In genomic region chr1:51612349-51612982, GRCh38 we compare ENCODE assay signal across 19 cellular contexts. TPM values are rescaled to one million over a fixed set of nuclear protein-coding genes. Genes with fewer than 3 reads are reported as not detected.
DNase-seq lines count a peak whose midpoint lies in the region; ATAC-seq, FAIRE-seq and TF ChIP-seq lines count a peak whose summit lies in the region.
"Had no signal": no experiment of that assay in that cellular context is flagged by ENCODE, and none has a peak within 500 bp of the region (broad histone marks: within the 10 kb centered on the region; RNA-seq: fewer than 3 reads in every experiment).

No MANE protein-coding gene starts in this region.

- TF ChIP-seq RAD21 in A549 (conservative IDR thresholded peaks at IDR 0.05 in 1 of 2, IDR thresholded peaks at IDR 0.05 in 1 of 2) (no peak), HCT116 (IDR thresholded peaks at IDR 0.05; ENCODE audit: low read depth) (no peak)

- H2AFZ ChIP-seq in HCT116 (ENCODE audit: low read depth, low read length, poor library complexity, severe bottlenecking): peak overlapping the region; percentile 34
- H2AFZ ChIP-seq: GM23338 had no signal

- H3K79me1 ChIP-seq in mesendoderm (ENCODE audit: low read length): peaks cover under 1% of the 10 kb centered on the region

- H3K4me1 ChIP-seq in A549 (peaks cover 17% of the 10 kb centered on the region; the same call in 2 of the 3 replicates), HCT116 (ENCODE audit: control insufficient read depth in 1 of 2, insufficient read depth in 2 of 2, low read length in 2 of 2) (peaks cover 3 to 9% of the 10 kb centered on the region in 2 experiments; a peak in 3 of 4 replicates), mesendoderm (ENCODE audit: control insufficient read depth, low read depth, low read length) (no peaks in the 10 kb centered on the region)

- no peak overlapping the region for H3K18ac ChIP-seq in mesendoderm (ENCODE audit: low read length)

- intact Hi-C loops in HCT116 (cut with micrococcal nuclease): no loop called here

- no peak overlapping the region for H3K4ac ChIP-seq in mesendoderm (ENCODE audit: low read depth, low read length)

- CTCF ChIA-PET in A549 (lab: Yijun Ruan, JAX): interaction anchor here (0.6 to 1.1 kb wide), 3 partner anchors 16 to 933 kb away, joined by 3 to 4 read pairs (median 4); no protein-coding TSS in a partner anchor
- CTCF ChIA-PET in HCT116 (lab: Charles Lee): no interaction called here

- no peaks in the 10 kb centered on the region for H3K27me3 Mint-ChIP-seq in chondrocyte (ENCODE audit: low read depth)

- H2BK5ac ChIP-seq in mesendoderm (ENCODE audit: low read length): no peak overlapping the region

- no peaks in the 10 kb centered on the region for H3K9me2 ChIP-seq in HCT116 (ENCODE audit: insufficient read depth)

- no peaks in the 10 kb centered on the region for H3K27me3 ChIP-seq in HCT116 (ENCODE audit: insufficient read depth, low read length)
- H3K27me3 ChIP-seq in mesendoderm (ENCODE audit: insufficient read depth, low read length, poor library complexity): no peaks in the 10 kb centered on the region
- H3K27me3 ChIP-seq: upper lobe of left lung had no signal

- BruUV-seq in HCT116 (replicated peaks; lab: Mats Ljungman, UMichigan): no TSS peak

- H2AK5ac ChIP-seq in mesendoderm (ENCODE audit: low read length): no peak overlapping the region

- no peaks in the 10 kb centered on the region for H4K20me1 ChIP-seq in HCT116 (ENCODE audit: insufficient read depth)

- H4K8ac ChIP-seq in mesendoderm (ENCODE audit: low read depth, low read length): no peak overlapping the region

- POLR2A ChIA-PET in A549 (lab: Yijun Ruan, JAX) (no interaction called here), HCT116 (lab: Charles Lee) (no interaction called here)

- peak overlapping the region; percentile 60 for H2BK15ac ChIP-seq in mesendoderm (replicated peaks; ENCODE audit: low read depth)

- no peak overlapping the region for H2BK120ac ChIP-seq in mesendoderm (ENCODE audit: low read depth, low read length)

- H3K36me3 Mint-ChIP-seq in chondrocyte (ENCODE audit: low read depth): peaks cover 2% of the 10 kb centered on the region
- H3K36me3 Mint-ChIP-seq: natural killer cell treated with Interleukin-12 subunit alpha and Interleukin-12 subunit beta and Interleukin-15 and Interleukin-18, amount 100 ng/mL, for 72 hours had no signal

- FAIRE-seq in A549 (lab: Jason Lieb, UNC): no peak
- FAIRE-seq: GM12878 had no signal

- no peak for TF ChIP-seq EP300 in A549 (IDR thresholded peaks at IDR 0.05)

- H3K9ac ChIP-seq in HCT116 (ENCODE audit: low read length) (no peak overlapping the region), mesendoderm (ENCODE audit: low read length) (no peak overlapping the region)

- no peaks in the 10 kb centered on the region for H3K9me3 ChIP-seq in A549
- H3K9me3 ChIP-seq in HCT116 (ENCODE audit: control insufficient read depth in 1 of 2, insufficient read depth in 1 of 2, low read depth in 1 of 2, low read length in 2 of 2): no peaks in the 10 kb centered on the region
- H3K9me3 ChIP-seq: upper lobe of left lung had no signal

- 32% methylated on average over 5 of the region's 5 CpGs for WGBS in A549 (ENCODE audit: missing lambda C conversion rate)
- no CpG with 5 or more reads among the region's 5 CpGs for WGBS in mesendoderm (ENCODE audit: extremely low coverage, insufficient coverage, low lambda C conversion rate)

- H3K4me2 ChIP-seq in A549 (peak overlapping the region; percentile 11; the same call in 1 of the 3 replicates), HCT116 (ENCODE audit: low read length) (no peak overlapping the region), mesendoderm (ENCODE audit: low read length) (no peak overlapping the region)
- H3K4me2 ChIP-seq: GM23338 had no signal

- H4K5ac ChIP-seq in mesendoderm (ENCODE audit: low read length): no peak overlapping the region

- no peak for TF ChIP-seq CTCF in A549 (IDR thresholded peaks at IDR 0.05)
- TF ChIP-seq CTCF in HCT116 (IDR thresholded peaks at IDR 0.05 in 2 of 3, conservative IDR thresholded peaks at IDR 0.05 in 1 of 3; ENCODE audit: borderline replicate concordance in 1 of 3, insufficient read depth in 1 of 3, low read depth in 2 of 3, low read length in 2 of 3): no peak
- no peak for TF ChIP-seq CTCF in chondrocyte (IDR thresholded peaks at IDR 0.05)

- H3K56ac ChIP-seq in mesendoderm (ENCODE audit: low read length): no peak overlapping the region

- H3K36me3 ChIP-seq in HCT116 (ENCODE audit: control insufficient read depth in 1 of 2, insufficient read depth in 2 of 2, low read length in 2 of 2) (no peaks in the 10 kb centered on the region), mesendoderm (ENCODE audit: control insufficient read depth, insufficient read depth, low read length) (no peaks in the 10 kb centered on the region)
- H3K36me3 ChIP-seq: upper lobe of left lung had no signal

- ATAC-seq in A549: no peak
- no peak for ATAC-seq in HCT116
- ATAC-seq in HG02763 (IDR thresholded peaks at IDR 0.05; ENCODE audit: unreplicated experiment): no peak
- ATAC-seq: GM12878; GM23338; natural killer cell treated with Interleukin-12 subunit alpha and Interleukin-12 subunit beta and Interleukin-15 and Interleukin-18, amount 100 ng/mL, for 72 hours; PC-3 had no signal

- no peak for TF ChIP-seq POLR2A in A549 (IDR thresholded peaks at IDR 0.05; ENCODE audit: low read length)
- no peak for TF ChIP-seq POLR2A in HCT116 (IDR thresholded peaks at IDR 0.05; ENCODE audit: borderline replicate concordance, extremely low read depth, insufficient read depth, insufficient read length)

- H3K4me3 ChIP-seq in A549 (no peak overlapping the region), HCT116 (replicated peaks in 1 of 2; ENCODE audit: low read depth in 1 of 2, low read length in 2 of 2) (no peak overlapping the region), mesendoderm (ENCODE audit: low read length) (no peak overlapping the region)
- H3K4me3 ChIP-seq: GM12878, GM23338, upper lobe of left lung had no signal

- H3K27ac ChIP-seq in A549 (no peak overlapping the region), HCT116 (ENCODE audit: low read depth, low read length) (no peak overlapping the region), mesendoderm (ENCODE audit: low read depth, low read length) (no peak overlapping the region)
- H3K27ac ChIP-seq: upper lobe of left lung had no signal

- DNase-seq in A549 (ENCODE audit: low read depth in 1 of 2, low spot score in 1 of 2): no peak
- DNase-seq in HCT116 (ENCODE audit: low read depth, low spot score): no peak
- DNase-seq in chondrocyte (ENCODE audit: low spot score): no peak
- DNase-seq in mesendoderm: no peak
- no peak for DNase-seq in stimulated activated CD4-positive, alpha-beta T cell treated with anti-CD3 and anti-CD28 coated beads, Interleukin-4, amount 100 ng/mL, for 1 hour
- DNase-seq in activated effector memory CD4-positive, alpha-beta T cell treated with anti-CD3 and anti-CD28 coated beads, Interleukin-2, amount 50 U/mL, for 16 hours: no peak
- DNase-seq in HuH-7.5 (ENCODE audit: low spot score): no peak
- DNase-seq: amygdala, Kasumi-1, NCI-H1436, NCI-H82, PC-3, posterior cingulate gyrus, upper lobe of left lung had no signal

- RAD21 ChIA-PET in HCT116 (lab: Charles Lee; ENCODE audit: low non-redundant PET in 1 of 2, low total read pairs in 2 of 2, uncharacterized antibody in 2 of 2, unreplicated experiment in 2 of 2): no interaction called here

- no peak overlapping the region for H3K23ac ChIP-seq in mesendoderm (ENCODE audit: low read length)

- H3K4me3 Mint-ChIP-seq in chondrocyte (ENCODE audit: unreplicated experiment): peak overlapping the region; percentile 5
- H3K4me3 Mint-ChIP-seq: GM23338; natural killer cell treated with Interleukin-12 subunit alpha and Interleukin-12 subunit beta and Interleukin-15 and Interleukin-18, amount 100 ng/mL, for 72 hours; stimulated activated naive CD8-positive, alpha-beta T cell treated with anti-CD3 and anti-CD28 coated beads, Interleukin-15, Interleukin-2, amounts not matched to agents 100 ng/mL and 50 ng/mL, for 24 hours had no signal

- peaks cover 34% of the 10 kb centered on the region for H3K4me1 Mint-ChIP-seq in chondrocyte (ENCODE audit: low read depth)
- H3K4me1 Mint-ChIP-seq: GM23338 had no signal

- H3K79me2 ChIP-seq in HCT116 (ENCODE audit: insufficient read depth, low read length) (peaks cover 5% of the 10 kb centered on the region), mesendoderm (ENCODE audit: control insufficient read depth, insufficient read depth, low read length) (peaks cover under 1% of the 10 kb centered on the region)

- H3K27ac Mint-ChIP-seq in chondrocyte (ENCODE audit: unreplicated experiment): peak overlapping the region; percentile 82
- H3K27ac Mint-ChIP-seq: GM23338; natural killer cell treated with Interleukin-12 subunit alpha and Interleukin-12 subunit beta and Interleukin-15 and Interleukin-18, amount 100 ng/mL, for 72 hours; stimulated activated naive CD8-positive, alpha-beta T cell treated with anti-CD3 and anti-CD28 coated beads, Interleukin-15, Interleukin-2, amounts not matched to agents 100 ng/mL and 50 ng/mL, for 24 hours had no signal

- no peaks in the 10 kb centered on the region for H3K9me3 Mint-ChIP-seq in chondrocyte (ENCODE audit: low read depth)
- H3K9me3 Mint-ChIP-seq: GM23338; natural killer cell treated with Interleukin-12 subunit alpha and Interleukin-12 subunit beta and Interleukin-15 and Interleukin-18, amount 100 ng/mL, for 72 hours; stimulated activated naive CD8-positive, alpha-beta T cell treated with anti-CD3 and anti-CD28 coated beads, Interleukin-15, Interleukin-2, amounts not matched to agents 100 ng/mL and 50 ng/mL, for 24 hours had no signal

TF ChIP-seq in A549, 52 proteins besides CTCF, POLR2A, EP300 and RAD21 (continues in another document):
- TF ChIP-seq HOXB13 (CRISPR knock-in tag; IDR thresholded peaks at IDR 0.05; ENCODE audit: low read depth): no peak
- no peak for TF ChIP-seq RNF2 (IDR thresholded peaks at IDR 0.05; ENCODE audit: borderline replicate concordance, low read depth)
- no peak for TF ChIP-seq POLR2AphosphoS2 (conservative IDR thresholded peaks at IDR 0.05; ENCODE audit: low read length)
- no peak for TF ChIP-seq EHMT2 (IDR thresholded peaks at IDR 0.05; ENCODE audit: low read depth)

TF ChIP-seq in HCT116, 20 proteins besides CTCF, POLR2A, EP300 and RAD21 (continues in another document):
- no peak for TF ChIP-seq FOSL1 (IDR thresholded peaks at IDR 0.05; ENCODE audit: low read depth)

RNA-seq across cellular contexts. Expression of gene OSBPL9, which starts 4.4 kb away (rescaled TPM):
- polyA plus RNA-seq in A549 (2011; rRNA removed): 93.7 and 108 TPM in 2 replicates
- polyA plus RNA-seq in A549 (2012; cell fraction: cytosol; rRNA removed): 21.0 and 30.1 TPM in 2 replicates
- polyA plus RNA-seq in A549 (2012; cell fraction: nucleus; rRNA removed): 12.7 and 18.9 TPM in 2 replicates
- polyA plus RNA-seq in A549 (2017; fragmentation: RNase III; extraction: RNeasy Plus Mini Kit Qiagen cat#74134 plus additional on column Dnase treatment): 45.1 to 52.9 TPM (median 52.6 TPM) in 3 replicates
- 139 and 185 TPM in 2 replicates for polyA minus RNA-seq in A549 (2011; rRNA and poly(A)+ RNA removed)
- total RNA-seq in HCT116 (2021; ENCODE audit: unreplicated experiment): 52.6 TPM
- polyA plus RNA-seq in HCT116 (2012): 31.7 and 37.0 TPM in 2 replicates
- 178 to 258 TPM (median 186 TPM) in 3 replicates for total RNA-seq in chondrocyte
- polyA plus RNA-seq in mesendoderm (2013, experiment 1 of 2): 45.4 TPM
- polyA plus RNA-seq in mesendoderm (2013, experiment 2 of 2): 46.3 TPM
